ENCODE assay signal across 14 cellular contexts in the genomic region with DNA sequence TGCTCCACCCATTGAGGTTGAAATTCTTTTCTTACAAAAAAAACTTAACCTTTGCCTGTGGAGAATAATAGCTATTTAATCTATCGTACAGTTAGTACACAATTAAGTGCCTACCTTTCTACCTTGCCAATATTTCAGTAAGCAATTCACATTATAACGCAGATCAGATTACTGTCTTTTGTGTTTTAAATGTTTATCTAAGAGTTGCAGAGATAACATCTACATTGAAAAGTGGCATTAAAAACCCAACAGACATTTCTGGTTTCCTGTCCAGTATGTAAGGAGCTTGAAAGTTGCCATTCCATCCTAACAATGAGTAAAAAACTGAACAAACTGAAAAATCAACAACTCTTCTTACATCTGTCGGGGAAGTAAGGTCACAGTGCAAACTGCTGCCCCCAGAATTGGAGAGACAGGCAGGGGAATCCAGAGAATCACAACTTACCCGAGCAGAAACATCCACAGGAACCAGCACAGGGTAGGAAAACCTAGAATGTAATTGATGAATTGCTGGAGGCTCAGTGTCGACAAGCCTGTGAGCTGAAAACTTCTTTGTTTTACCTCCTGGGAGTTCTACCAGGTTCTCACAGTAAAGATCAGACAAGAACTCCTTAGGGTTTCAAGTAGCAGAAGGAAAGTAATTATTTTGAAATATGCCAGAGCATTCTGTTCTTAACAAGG. TPM values are rescaled to one million over a fixed set of nuclear protein-coding genes. Genes with fewer than 3 reads are reported as not detected.
A peak's percentile ranks its signal among the peaks of the same experiment; 100 is the strongest.
DNase-seq lines count a peak whose midpoint lies in the region; ATAC-seq and TF ChIP-seq lines count a peak whose summit lies in the region.
"Had no signal": no experiment of that assay in that cellular context is flagged by ENCODE, and none has a peak within 500 bp of the region (broad histone marks: within the 10 kb centered on the region; RNA-seq: fewer than 3 reads in every experiment).

No MANE protein-coding gene starts in this region.

- no peaks in the 10 kb centered on the region for H3K9me3 ChIP-seq in Loucy (ENCODE audit: insufficient read depth, low read depth, low read length)
- H3K9me3 ChIP-seq in RWPE2 (ENCODE audit: severe bottlenecking): no peaks in the 10 kb centered on the region
- H3K9me3 ChIP-seq in naive thymus-derived CD4-positive, alpha-beta T cell (ENCODE audit: control insufficient read depth in 2 of 3, low read length in 3 of 3): no peaks in the 10 kb centered on the region
- H3K9me3 ChIP-seq: HAP-1, SJSA1 had no signal

- H3K9me3 Mint-ChIP-seq in naive thymus-derived CD4-positive, alpha-beta T cell: peaks cover 0 to 6% (median 2%) of the 10 kb centered on the region in 11 donors

- peaks cover 0 to 14% (median 7%) of the 10 kb centered on the region in 7 donors for H3K4me1 Mint-ChIP-seq in naive thymus-derived CD4-positive, alpha-beta T cell

- H3K27ac Mint-ChIP-seq in naive thymus-derived CD4-positive, alpha-beta T cell: peak overlapping the region in 1 of 9 donors; percentile 66

- no peaks in the 10 kb centered on the region for H3K79me2 ChIP-seq in Loucy (ENCODE audit: insufficient read depth, low read length)

- no peaks in the 10 kb centered on the region for H3F3A ChIP-seq in Loucy (ENCODE audit: low read depth)

- peaks cover 0 to 25% (median 7%) of the 10 kb centered on the region in 5 donors for H3K27me3 Mint-ChIP-seq in naive thymus-derived CD4-positive, alpha-beta T cell

- H2AFZ ChIP-seq in Loucy (ENCODE audit: low read length): peak overlapping the region; percentile 66; the same call in 1 of the 2 replicates

- CTCF ChIA-PET in naive thymus-derived CD4-positive, alpha-beta T cell (lab: Charles Lee): no interaction called here

- H3K4me2 ChIP-seq in Loucy (ENCODE audit: low read depth, low read length, poor library complexity, severe bottlenecking): peak overlapping the region; percentile 76

- no peaks in the 10 kb centered on the region for H3K36me3 Mint-ChIP-seq in naive thymus-derived CD4-positive, alpha-beta T cell

- H3K27me3 ChIP-seq in Loucy (ENCODE audit: insufficient read depth, low read length, poor library complexity, severe bottlenecking): no peaks in the 10 kb centered on the region
- H3K27me3 ChIP-seq in RWPE2 (ENCODE audit: insufficient read depth, poor library complexity, severe bottlenecking): no peaks in the 10 kb centered on the region
- H3K27me3 ChIP-seq in naive thymus-derived CD4-positive, alpha-beta T cell (ENCODE audit: control insufficient read depth in 2 of 2, insufficient read depth in 2 of 2, low read length in 2 of 2): no peaks in the 10 kb centered on the region
- H3K27me3 ChIP-seq: SJSA1 had no signal

- TF ChIP-seq CTCF in Loucy (conservative IDR thresholded peaks at IDR 0.05; ENCODE audit: low read length) (no peak), RWPE2 (IDR thresholded peaks at IDR 0.05; ENCODE audit: poor library complexity, severe bottlenecking) (no peak)

- intact Hi-C loops in naive thymus-derived CD4-positive, alpha-beta T cell (cut with micrococcal nuclease): no loop called here

- POLR2A ChIA-PET in naive thymus-derived CD4-positive, alpha-beta T cell (lab: Charles Lee): no interaction called here

- H4K20me1 ChIP-seq in Loucy (ENCODE audit: insufficient read depth, low read length, poor library complexity, severe bottlenecking): no peaks in the 10 kb centered on the region

- peak overlapping the region; percentile 67 for H3K4me3 ChIP-seq in Loucy (ENCODE audit: low read length, poor library complexity, severe bottlenecking)
- no peak overlapping the region for H3K4me3 ChIP-seq in RWPE2 (ENCODE audit: severe bottlenecking)
- no peak overlapping the region for H3K4me3 ChIP-seq in naive thymus-derived CD4-positive, alpha-beta T cell (ENCODE audit: low read length)
- H3K4me3 ChIP-seq: HAP-1, SJSA1 had no signal

- ATAC-seq in RWPE2 (ENCODE audit: low read depth): peak; percentile 23; the same call in 2 of the 3 replicates
- ATAC-seq in naive thymus-derived CD4-positive, alpha-beta T cell: no peak
- no peak for ATAC-seq in GM21619 (IDR thresholded peaks at IDR 0.05; ENCODE audit: unreplicated experiment)

- H3K4me1 ChIP-seq in Loucy (ENCODE audit: insufficient read depth, low read length, poor library complexity, severe bottlenecking): peaks cover 28% of the 10 kb centered on the region
- peaks cover 10% of the 10 kb centered on the region for H3K4me1 ChIP-seq in RWPE2 (ENCODE audit: insufficient read depth, poor library complexity, severe bottlenecking)
- H3K4me1 ChIP-seq in naive thymus-derived CD4-positive, alpha-beta T cell (ENCODE audit: control insufficient read depth in 2 of 2, insufficient read depth in 2 of 2, low read length in 2 of 2): no peaks in the 10 kb centered on the region

- H3K9me2 ChIP-seq in Loucy (replicated peaks; ENCODE audit: low read depth, low read length): no peaks in the 10 kb centered on the region

- H3K27ac ChIP-seq in RWPE2 (ENCODE audit: poor library complexity, severe bottlenecking): no peak overlapping the region
- no peak overlapping the region for H3K27ac ChIP-seq in naive thymus-derived CD4-positive, alpha-beta T cell (ENCODE audit: low read depth, low read length)
- H3K27ac ChIP-seq: HL-60, SJSA1 had no signal

- peak overlapping the region in 1 of 10 donors; percentile 40 for H3K4me3 Mint-ChIP-seq in naive thymus-derived CD4-positive, alpha-beta T cell
- H3K4me3 Mint-ChIP-seq: activated naive CD8-positive, alpha-beta T cell had no signal

- no peaks in the 10 kb centered on the region for H3K36me3 ChIP-seq in Loucy (ENCODE audit: insufficient read depth, low read length)
- no peaks in the 10 kb centered on the region for H3K36me3 ChIP-seq in RWPE2 (ENCODE audit: low read depth)
- H3K36me3 ChIP-seq in naive thymus-derived CD4-positive, alpha-beta T cell (ENCODE audit: control insufficient read depth in 2 of 3, insufficient read depth in 3 of 3, low read length in 3 of 3): no peaks in the 10 kb centered on the region
- H3K36me3 ChIP-seq: HAP-1, SJSA1 had no signal

- H3K9ac ChIP-seq in Loucy (ENCODE audit: low read depth, low read length, poor library complexity, severe bottlenecking): peak overlapping the region; percentile 77

- DNase-seq in DMS153 treated with DMSO at 0.1 percent for 48 hours (lab: John Stamatoyannopoulos, UW; ENCODE audit: unreplicated experiment) (peak; percentile 5), RWPE2 (ENCODE audit: low spot score) (no peak), left kidney (ENCODE audit: low read depth, low spot score) (peak; percentile 18)
- no peak for DNase-seq in naive thymus-derived CD4-positive, alpha-beta T cell
- DNase-seq in stimulated activated CD4-positive, alpha-beta T cell treated with anti-CD3 and anti-CD28 coated beads, Interleukin-1b, Interleukin-23, amount 100 ng/mL, for 48 hours: no peak
- no peak for DNase-seq in activated CD8-positive, alpha-beta memory T cell treated with anti-CD3 and anti-CD28 coated beads for 24 hours
- DNase-seq: central memory CD4-positive, alpha-beta T cell; kidney had no signal

RNA-seq across cellular contexts. Expression of a gene that starts 27.3 kb away (rescaled TPM):
- 10 to 100 TPM; 13.4 to 43.9 (median 21.6) TPM for total RNA-seq in naive thymus-derived CD4-positive, alpha-beta T cell
- 1 to 10 TPM; 6.6 to 8.0 TPM for polyA plus RNA-seq in naive thymus-derived CD4-positive, alpha-beta T cell

Comparison
In these comparisons a context has a peak if more than half of its experiments do, and no peak if none do; other contexts are left out.
1. DNase-seq: peak in DMS153 treated with DMSO at 0.1 percent for 48 hours (single experiment) and left kidney (single experiment); none in RWPE2 (single experiment), naive thymus-derived CD4-positive, alpha-beta T cell (0 of 9), stimulated activated CD4-positive, alpha-beta T cell treated with anti-CD3 and anti-CD28 coated beads, Interleukin-1b, Interleukin-23, amount 100 ng/mL, for 48 hours (single experiment) and activated CD8-positive, alpha-beta memory T cell treated with anti-CD3 and anti-CD28 coated beads for 24 hours (single experiment).